26 cellular contexts compared by ENCODE assay signal in the genomic region with DNA sequence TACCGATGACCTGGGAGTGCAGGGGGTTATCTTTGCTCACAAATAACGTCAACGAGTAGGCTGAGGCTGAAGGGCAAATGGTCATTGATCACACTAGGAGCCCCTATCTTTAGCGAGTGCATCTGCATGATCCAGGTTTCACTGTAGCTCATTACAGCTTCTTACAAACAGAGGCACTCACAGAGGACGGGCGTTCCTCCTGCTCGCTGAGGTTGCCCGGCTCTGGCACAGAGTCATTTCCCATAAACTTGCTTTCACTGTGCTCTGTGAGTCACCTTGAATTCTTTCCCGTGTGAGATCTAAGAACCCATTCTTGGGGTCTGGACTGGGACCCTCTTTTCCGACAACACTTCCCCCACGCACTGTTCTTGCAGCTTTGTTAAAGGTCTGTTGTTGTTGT. TPM values are rescaled to one million over a fixed set of nuclear protein-coding genes. Genes with fewer than 3 reads are reported as not detected.
DNase-seq lines count a peak whose midpoint lies in the region; ATAC-seq and TF ChIP-seq lines count a peak whose summit lies in the region.
"Had no signal": no experiment of that assay in that cellular context is flagged by ENCODE, and none has a peak within 500 bp of the region (broad histone marks: within the 10 kb centered on the region; RNA-seq: fewer than 3 reads in every experiment).

No MANE protein-coding gene starts in this region.

- H3K4me1 ChIP-seq in mesendoderm (ENCODE audit: control insufficient read depth, low read depth, low read length) (no peaks in the 10 kb centered on the region), heart left ventricle (no peaks in the 10 kb centered on the region), smooth muscle cell (ENCODE audit: low read depth) (no peaks in the 10 kb centered on the region), hepatocyte (ENCODE audit: insufficient read depth) (no peaks in the 10 kb centered on the region)

- no peaks in the 10 kb centered on the region for H3K79me1 ChIP-seq in mesendoderm (ENCODE audit: low read length)

- TF ChIP-seq POLR2A in heart left ventricle (IDR thresholded peaks at IDR 0.05) = no peak

- H4K8ac ChIP-seq in mesendoderm (ENCODE audit: low read depth, low read length) = no peak overlapping the region

- H3K4ac ChIP-seq in mesendoderm (ENCODE audit: low read depth, low read length) = no peak overlapping the region

- H3K27ac ChIP-seq in mesendoderm (ENCODE audit: low read depth, low read length) (no peak overlapping the region), heart left ventricle (no peak overlapping the region), smooth muscle cell (ENCODE audit: low read depth) (no peak overlapping the region), hepatocyte (no peak overlapping the region)

- intact Hi-C loops in heart left ventricle (cut with DNase I) = no loop called here

- no peak overlapping the region for H3K4me2 ChIP-seq in mesendoderm (ENCODE audit: low read length)
- no peak overlapping the region for H3K4me2 ChIP-seq in smooth muscle cell
- H3K4me2 ChIP-seq in hepatocyte = no peak overlapping the region
- H3K4me2 ChIP-seq: SK-N-SH had no signal

- no peaks in the 10 kb centered on the region for H3K27me3 ChIP-seq in mesendoderm (ENCODE audit: insufficient read depth, low read length, poor library complexity)
- peaks cover 0 to 18% (median 0%) of the 10 kb centered on the region in 9 donors for H3K27me3 ChIP-seq in heart left ventricle
- H3K27me3 ChIP-seq in smooth muscle cell (ENCODE audit: low read depth) = no peaks in the 10 kb centered on the region
- H3K27me3 ChIP-seq in hepatocyte = no peaks in the 10 kb centered on the region

- H3F3A ChIP-seq in smooth muscle cell (ENCODE audit: low read depth) = no peaks in the 10 kb centered on the region

- H3K36me3 ChIP-seq in mesendoderm (ENCODE audit: control insufficient read depth, insufficient read depth, low read length) (no peaks in the 10 kb centered on the region), heart left ventricle (no peaks in the 10 kb centered on the region), smooth muscle cell (ENCODE audit: low read depth) (no peaks in the 10 kb centered on the region), hepatocyte (replicated peaks; ENCODE audit: insufficient read depth, low read depth) (no peaks in the 10 kb centered on the region)

- H3K56ac ChIP-seq in mesendoderm (ENCODE audit: low read length) = no peak overlapping the region

- H3K79me2 ChIP-seq in mesendoderm (ENCODE audit: control insufficient read depth, insufficient read depth, low read length) (no peaks in the 10 kb centered on the region), smooth muscle cell (ENCODE audit: low read depth) (no peaks in the 10 kb centered on the region), hepatocyte (no peaks in the 10 kb centered on the region)

- no peak overlapping the region for H3K9ac ChIP-seq in mesendoderm (ENCODE audit: low read length)
- no peak overlapping the region for H3K9ac ChIP-seq in smooth muscle cell (ENCODE audit: low read depth)
- H3K9ac ChIP-seq: SK-N-SH had no signal

- H3K18ac ChIP-seq in mesendoderm (ENCODE audit: low read length) = no peak overlapping the region

- H4K20me1 ChIP-seq in smooth muscle cell (ENCODE audit: low read depth) (no peaks in the 10 kb centered on the region), hepatocyte (ENCODE audit: insufficient read depth, poor library complexity, severe bottlenecking) (no peaks in the 10 kb centered on the region)

- no peaks in the 10 kb centered on the region for H3K9me2 ChIP-seq in hepatocyte (replicated peaks; ENCODE audit: insufficient read depth)
- H3K9me2 ChIP-seq: SK-N-SH had no signal

- WGBS in mesendoderm (ENCODE audit: extremely low coverage, insufficient coverage, low lambda C conversion rate) = no CpG with 5 or more reads among the region's 11 CpGs
- 25 to 38% (median 32%) methylated on average over 11 of the region's 11 CpGs for WGBS in heart left ventricle, 4 donors
- WGBS in smooth muscle cell (ENCODE audit: low lambda C conversion rate) = 77% methylated on average over 11 of the region's 11 CpGs
- WGBS in hepatocyte (ENCODE audit: low lambda C conversion rate, missing lambda C conversion rate) = 55% methylated on average over 11 of the region's 11 CpGs

- H4K5ac ChIP-seq in mesendoderm (ENCODE audit: low read length) = no peak overlapping the region

- H2BK120ac ChIP-seq in mesendoderm (ENCODE audit: low read depth, low read length) = no peak overlapping the region

- H3K9me3 ChIP-seq in heart left ventricle = peaks cover 0 to 5% (median 0%) of the 10 kb centered on the region in 12 donors
- no peaks in the 10 kb centered on the region for H3K9me3 ChIP-seq in smooth muscle cell (replicated peaks; ENCODE audit: low read depth)
- H3K9me3 ChIP-seq in hepatocyte (ENCODE audit: low read depth) = no peaks in the 10 kb centered on the region
- H3K9me3 ChIP-seq: SK-N-SH had no signal

- peak; percentile 64 for DNase-seq in A172 (ENCODE audit: low spot score)
- peak; percentile 56 for DNase-seq in LNCaP clone FGC (ENCODE audit: low read depth)
- DNase-seq in cardiac fibroblast (ENCODE audit: low read depth in 2 of 2) = peak; percentile 24 to 29
- peak; percentile 35 for DNase-seq in mesendoderm
- no peak for DNase-seq in heart left ventricle
- no peak for DNase-seq in smooth muscle cell (lab: John Stamatoyannopoulos, UW; ENCODE audit: unreplicated experiment)
- DNase-seq in activated gamma-delta T cell treated with Interleukin-2 at 50 U/mL for 16 hours = no peak
- no peak for DNase-seq in hepatocyte (ENCODE audit: low spot score)
- DNase-seq: Caco-2; CD4-positive, alpha-beta T cell; GF-D8; H7; HFFc6; KG1; NCI-H1092 treated with DMSO at 0.1 percent for 48 hours; NCI-H146; NCI-H2029 treated with DMSO at 0.1 percent for 48 hours; NCI-H2171; NCI-H446 treated with DMSO at 0.1 percent for 48 hours; NCI-H69; NK-92 treated with Interleukin-12 subunit alpha and Interleukin-12 subunit beta, amount 100 ng/mL, for 24 hours; SHP77 treated with DMSO at 0.1 percent for 48 hours; SK-N-SH had no signal

- H2AFZ ChIP-seq in smooth muscle cell (ENCODE audit: low read depth) (no peak overlapping the region), hepatocyte (no peak overlapping the region)

- no peak overlapping the region for H3K4me3 ChIP-seq in LNCaP clone FGC (ENCODE audit: low read depth, low read length)
- no peak overlapping the region for H3K4me3 ChIP-seq in cardiac fibroblast (replicated peaks in 1 of 2; ENCODE audit: low read depth in 2 of 2, low read length in 2 of 2)
- H3K4me3 ChIP-seq in mesendoderm (ENCODE audit: low read length) = no peak overlapping the region
- H3K4me3 ChIP-seq in heart left ventricle = no peak overlapping the region
- H3K4me3 ChIP-seq in smooth muscle cell = no peak overlapping the region
- H3K4me3 ChIP-seq in hepatocyte = no peak overlapping the region
- H3K4me3 ChIP-seq: GM12878 had no signal

- no peak overlapping the region for H2BK5ac ChIP-seq in mesendoderm (ENCODE audit: low read length)

- H2BK15ac ChIP-seq in mesendoderm (replicated peaks; ENCODE audit: low read depth) = no peak overlapping the region

- no peak for ATAC-seq in heart left ventricle
- ATAC-seq: GM12878 had no signal

- no peak overlapping the region for H3K23ac ChIP-seq in mesendoderm (ENCODE audit: low read length)

- no peak overlapping the region for H2AK5ac ChIP-seq in mesendoderm (ENCODE audit: low read length)

- TF ChIP-seq CTCF in LNCaP clone FGC (IDR thresholded peaks at IDR 0.05; ENCODE audit: control insufficient read depth, extremely low read depth, insufficient read depth) (no peak), cardiac fibroblast (IDR thresholded peaks at IDR 0.05; ENCODE audit: low read depth, low read length) (no peak), heart left ventricle (IDR thresholded peaks at IDR 0.05) (no peak), smooth muscle cell (IDR thresholded peaks at IDR 0.05; ENCODE audit: borderline replicate concordance, insufficient read depth, poor library complexity, severe bottlenecking) (no peak), hepatocyte (IDR thresholded peaks at IDR 0.05; ENCODE audit: poor library complexity) (no peak)

RNA-seq across cellular contexts. Expression of a gene that starts 1.9 kb away (rescaled TPM):
- not detected in 2 replicates for total RNA-seq in A172 (2014; rRNA removed; shearing (Covaris generic))
- polyA plus RNA-seq in mesendoderm (2013, experiment 1 of 2) = 0.08 TPM
- polyA plus RNA-seq in mesendoderm (2013, experiment 2 of 2) = not detected
- total RNA-seq in heart left ventricle (not detected), smooth muscle cell (1.4 and 6.3 TPM in 2 replicates), hepatocyte (not detected in 2 replicates)
- polyA plus RNA-seq in heart left ventricle (not detected), smooth muscle cell (5.3 TPM in 1 of 2 replicates, not detected in the other), hepatocyte (1.8 TPM in 1 of 2 replicates, not detected in the other)
- total RNA-seq: Caco-2; CD4-positive, alpha-beta T cell; GM12878; H7; HFFc6; RPMI7951 had no signal
- polyA plus RNA-seq: BJ, GM12878 had no signal

RNA-seq across cellular contexts. Expression of a gene that starts 13.7 kb away (rescaled TPM):
- total RNA-seq in A172 (2014; rRNA removed; shearing (Covaris generic)) = not detected in 2 replicates
- not detected for polyA plus RNA-seq in mesendoderm (2013, experiment 1 of 2)
- polyA plus RNA-seq in mesendoderm (2013, experiment 2 of 2) = not detected
- not detected for total RNA-seq in heart left ventricle
- not detected for polyA plus RNA-seq in heart left ventricle
- not detected in 2 replicates for total RNA-seq in smooth muscle cell
- 0.61 TPM in 1 of 2 replicates, not detected in the other for polyA plus RNA-seq in smooth muscle cell
- total RNA-seq in hepatocyte = not detected in 2 replicates
- polyA plus RNA-seq in hepatocyte = not detected in 2 replicates
- total RNA-seq: Caco-2; CD4-positive, alpha-beta T cell; GM12878; H7; HFFc6; RPMI7951 had no signal
- polyA plus RNA-seq: BJ, GM12878, SK-N-SH had no signal

RNA-seq across cellular contexts. Expression of a gene that starts 38.4 kb away (rescaled TPM):
- total RNA-seq in A172 (2014; rRNA removed; shearing (Covaris generic)) = 0.47 TPM in 1 of 2 replicates, not detected in the other
- not detected for polyA plus RNA-seq in mesendoderm (2013, experiment 1 of 2)
- polyA plus RNA-seq in mesendoderm (2013, experiment 2 of 2) = 0.10 TPM
- under 1 TPM in 2 of 9 donors, not detected in 7; 0.33 to 0.37 TPM for total RNA-seq in heart left ventricle
- under 1 TPM in 1 of 2 donors, not detected in 1; 0.50 TPM for polyA plus RNA-seq in heart left ventricle
- total RNA-seq in smooth muscle cell = 0.85 and 0.99 TPM in 2 replicates
- 3.5 and 5.6 TPM in 2 replicates for polyA plus RNA-seq in smooth muscle cell
- total RNA-seq in hepatocyte = not detected in 2 replicates
- polyA plus RNA-seq in hepatocyte = 0.63 TPM in 1 of 2 replicates, not detected in the other
- total RNA-seq: Caco-2; CD4-positive, alpha-beta T cell; GM12878; H7; RPMI7951 had no signal
- polyA plus RNA-seq: BJ, GM12878, SK-N-SH had no signal

RNA-seq across cellular contexts. Expression of a gene that starts 59.1 kb away (rescaled TPM):
- 52.5 and 54.2 TPM in 2 replicates for total RNA-seq in A172 (2014; rRNA removed; shearing (Covaris generic))
- polyA plus RNA-seq in mesendoderm (2013, experiment 1 of 2) = 151 TPM
- 158 TPM for polyA plus RNA-seq in mesendoderm (2013, experiment 2 of 2)
- 10 to 100 TPM; 34.1 to 95.2 (median 46.5) TPM for total RNA-seq in heart left ventricle
- polyA plus RNA-seq in heart left ventricle = 10 to 100 TPM; 48.7 to 95.0 TPM
- total RNA-seq in smooth muscle cell = 30.7 and 34.2 TPM in 2 replicates
- polyA plus RNA-seq in smooth muscle cell = 49.0 and 52.6 TPM in 2 replicates
- 22.4 and 28.0 TPM in 2 replicates for total RNA-seq in hepatocyte
- polyA plus RNA-seq in hepatocyte = 57.0 and 59.1 TPM in 2 replicates

Comparison
In these comparisons a context has a peak if more than half of its experiments do, and no peak if none do; other contexts are left out.
1. DNase-seq: peak in A172 (single experiment), LNCaP clone FGC (single experiment), cardiac fibroblast (2 of 2) and mesendoderm (single experiment); none in heart left ventricle (0 of 5), smooth muscle cell (single experiment), activated gamma-delta T cell treated with Interleukin-2 at 50 U/mL for 16 hours (single experiment) and hepatocyte (single experiment).